Comparison of ENCODE assay signal across 2 cellular contexts in genomic region chr12:118109088-118109487, GRCh38.
A peak's percentile ranks its signal among the peaks of the same experiment; 100 is the strongest.
TF ChIP-seq lines count a peak whose summit lies in the region.

No MANE protein-coding gene starts in this region.

TF ChIP-seq in HEK293, 187 proteins besides CTCF, POLR2A, EP300 and RAD21:
- no peak for TF ChIP-seq ZNF596 (tag by site-specific recombination; IDR thresholded peaks at IDR 0.05)
- TF ChIP-seq ZNF529 (tag by site-specific recombination; IDR thresholded peaks at IDR 0.05; ENCODE audit: insufficient replicate concordance), result no peak
- TF ChIP-seq, protein P1, sequence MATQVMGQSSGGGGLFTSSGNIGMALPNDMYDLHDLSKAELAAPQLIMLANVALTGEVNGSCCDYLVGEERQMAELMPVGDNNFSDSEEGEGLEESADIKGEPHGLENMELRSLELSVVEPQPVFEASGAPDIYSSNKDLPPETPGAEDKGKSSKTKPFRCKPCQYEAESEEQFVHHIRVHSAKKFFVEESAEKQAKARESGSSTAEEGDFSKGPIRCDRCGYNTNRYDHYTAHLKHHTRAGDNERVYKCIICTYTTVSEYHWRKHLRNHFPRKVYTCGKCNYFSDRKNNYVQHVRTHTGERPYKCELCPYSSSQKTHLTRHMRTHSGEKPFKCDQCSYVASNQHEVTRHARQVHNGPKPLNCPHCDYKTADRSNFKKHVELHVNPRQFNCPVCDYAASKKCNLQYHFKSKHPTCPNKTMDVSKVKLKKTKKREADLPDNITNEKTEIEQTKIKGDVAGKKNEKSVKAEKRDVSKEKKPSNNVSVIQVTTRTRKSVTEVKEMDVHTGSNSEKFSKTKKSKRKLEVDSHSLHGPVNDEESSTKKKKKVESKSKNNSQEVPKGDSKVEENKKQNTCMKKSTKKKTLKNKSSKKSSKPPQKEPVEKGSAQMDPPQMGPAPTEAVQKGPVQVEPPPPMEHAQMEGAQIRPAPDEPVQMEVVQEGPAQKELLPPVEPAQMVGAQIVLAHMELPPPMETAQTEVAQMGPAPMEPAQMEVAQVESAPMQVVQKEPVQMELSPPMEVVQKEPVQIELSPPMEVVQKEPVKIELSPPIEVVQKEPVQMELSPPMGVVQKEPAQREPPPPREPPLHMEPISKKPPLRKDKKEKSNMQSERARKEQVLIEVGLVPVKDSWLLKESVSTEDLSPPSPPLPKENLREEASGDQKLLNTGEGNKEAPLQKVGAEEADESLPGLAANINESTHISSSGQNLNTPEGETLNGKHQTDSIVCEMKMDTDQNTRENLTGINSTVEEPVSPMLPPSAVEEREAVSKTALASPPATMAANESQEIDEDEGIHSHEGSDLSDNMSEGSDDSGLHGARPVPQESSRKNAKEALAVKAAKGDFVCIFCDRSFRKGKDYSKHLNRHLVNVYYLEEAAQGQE (tag by site-specific recombination; IDR thresholded peaks at IDR 0.05), result peak; percentile 91

TF ChIP-seq in H1, 55 proteins besides CTCF, POLR2A, EP300 and RAD21:
- TF ChIP-seq E2F6 (IDR thresholded peaks at IDR 0.05) (no peak), JUN (IDR thresholded peaks at IDR 0.05; ENCODE audit: low read depth, low read length) (no peak), PHF8 (conservative IDR thresholded peaks at IDR 0.05; ENCODE audit: low read depth, low read length) (no peak), CBX5 (IDR thresholded peaks at IDR 0.05; ENCODE audit: low read depth, low read length) (no peak), GTF2F1 (IDR thresholded peaks at IDR 0.05; ENCODE audit: borderline replicate concordance, low read depth, low read length) (no peak)
